Comparison of ENCODE assay signal across 23 cellular contexts in the genomic region with DNA sequence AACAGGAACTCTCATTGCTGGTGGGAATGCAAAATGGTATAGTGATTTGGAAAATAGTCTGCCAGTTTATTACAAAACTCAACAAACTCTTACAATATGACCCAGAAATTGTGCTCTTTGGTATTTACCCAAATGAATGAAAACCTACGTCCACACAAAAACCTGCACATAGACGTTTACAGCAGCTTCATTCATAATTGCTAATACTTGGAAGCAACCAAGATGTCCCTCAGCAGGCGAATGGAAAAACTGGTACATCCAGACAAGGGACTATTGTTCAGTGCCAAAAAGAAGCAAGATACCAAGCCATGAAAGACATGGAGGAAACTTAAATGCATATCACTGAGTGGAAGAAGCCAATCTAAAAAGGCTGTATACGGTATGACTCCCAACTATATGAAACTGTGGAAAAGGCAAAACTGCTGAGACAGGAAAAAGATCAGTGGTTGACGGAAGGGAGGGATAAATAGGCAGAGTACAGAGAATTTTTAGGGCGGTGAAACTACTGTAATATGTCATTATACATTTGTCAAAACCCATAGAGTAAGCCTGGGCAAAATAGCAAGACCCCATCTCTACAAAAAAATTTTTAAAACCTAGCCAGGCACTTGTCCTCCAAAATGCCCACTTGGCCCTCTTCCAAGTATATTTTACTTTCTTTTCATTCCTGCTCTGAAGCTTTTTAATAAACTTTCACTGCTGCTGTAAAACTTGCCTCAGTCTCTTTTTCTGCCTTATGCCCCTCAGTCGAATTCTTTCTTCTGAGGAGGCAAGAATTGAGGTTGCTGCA. TPM values are rescaled to one million over a fixed set of nuclear protein-coding genes. Genes with fewer than 3 reads are reported as not detected.
DNase-seq lines count a peak whose midpoint lies in the region; ATAC-seq, FAIRE-seq and TF ChIP-seq lines count a peak whose summit lies in the region.
"Had no signal": no experiment of that assay in that cellular context is flagged by ENCODE, and none has a peak within 500 bp of the region (broad histone marks: within the 10 kb centered on the region; RNA-seq: fewer than 3 reads in every experiment).

No MANE protein-coding gene starts in this region.

- in situ Hi-C loops in HepG2 (cut with HindIII; ENCODE audit: extremely low pct_ligation_motif_present, low pct_unique_long_range_greater_than_20kb) (no loop called here), K562 (cut with MboI) (no loop called here)

- H3K36me3 ChIP-seq in HepG2 (replicated peaks in 1 of 2; ENCODE audit: control insufficient read depth in 1 of 2, insufficient read depth in 2 of 2, low read length in 2 of 2) (no peaks in the 10 kb centered on the region), right lobe of liver (no peaks in the 10 kb centered on the region), HEK293 (ENCODE audit: control insufficient read depth in 2 of 2, insufficient read depth in 1 of 2, low read length in 2 of 2) (no peaks in the 10 kb centered on the region), K562 (ENCODE audit: control insufficient read depth, insufficient read depth, low read length) (no peaks in the 10 kb centered on the region), osteoblast (ENCODE audit: insufficient read depth, low read length) (no peaks in the 10 kb centered on the region)
- H3K36me3 ChIP-seq: HAP-1 had no signal

- DNase-seq in HepG2 (ENCODE audit: low spot score): no peak
- DNase-seq in right lobe of liver: no peak
- DNase-seq in K562 (ENCODE audit: extremely low read depth in 1 of 4, low spot score in 3 of 4): no peak
- DNase-seq in osteoblast (ENCODE audit: insufficient read length, low spot score, missing footprints): no peak
- no peak for DNase-seq in NCI-H446 treated with DMSO at 0.1 percent for 48 hours (lab: John Stamatoyannopoulos, UW)
- no peak for DNase-seq in HT-29 (ENCODE audit: low spot score)
- DNase-seq: 8988T; AML-193; CD4-positive, alpha-beta memory T cell; DMS 273 treated with DMSO at 0.1 percent for 48 hours; DMS53; DND-41; EL; GM23248; HFFc6 had no signal

- H3K4me3 ChIP-seq in HepG2 (replicated peaks in 1 of 3; ENCODE audit: insufficient read depth in 1 of 3, low read depth in 2 of 3, low read length in 3 of 3): peak overlapping the region in 1 of 3 experiments; percentile 42; a peak in 2 of 6 replicates
- no peak overlapping the region for H3K4me3 ChIP-seq in right lobe of liver
- no peak overlapping the region for H3K4me3 ChIP-seq in HEK293 (ENCODE audit: low read depth, low read length)
- H3K4me3 ChIP-seq in K562: no peak overlapping the region
- no peak overlapping the region for H3K4me3 ChIP-seq in osteoblast (ENCODE audit: insufficient read depth, low read length)
- H3K4me3 ChIP-seq: GM12878, GM23248, HAP-1 had no signal

- peaks cover 14% of the 10 kb centered on the region for H3K4me1 ChIP-seq in HepG2 (ENCODE audit: insufficient read depth, low read length)
- peaks cover 0 to 10% (median 0%) of the 10 kb centered on the region in 4 donors for H3K4me1 ChIP-seq in right lobe of liver
- H3K4me1 ChIP-seq in HEK293 (ENCODE audit: control insufficient read depth, insufficient read depth, low read length): peaks cover 7% of the 10 kb centered on the region; the same call in 1 of the 2 replicates
- peaks cover 0 to 7% of the 10 kb centered on the region in 2 experiments; a peak in 2 of 5 replicates for H3K4me1 ChIP-seq in K562 (replicated peaks in 1 of 2; ENCODE audit: control insufficient read depth in 2 of 2, insufficient read depth in 2 of 2, low read length in 2 of 2)
- no peaks in the 10 kb centered on the region for H3K4me1 ChIP-seq in osteoblast (ENCODE audit: insufficient read depth, low read length)

- TF ChIP-seq RAD21 in HepG2 (CRISPR knock-in tag; IDR thresholded peaks at IDR 0.05) (no peak), K562 (CRISPR knock-in tag; conservative IDR thresholded peaks at IDR 0.05 in 1 of 2, IDR thresholded peaks at IDR 0.05 in 1 of 2) (no peak)

- H3K4me2 ChIP-seq in HepG2 (ENCODE audit: low read depth, low read length): peak overlapping the region; percentile 70
- no peak overlapping the region for H3K4me2 ChIP-seq in K562 (ENCODE audit: insufficient read depth, low read length)
- H3K4me2 ChIP-seq in osteoblast (ENCODE audit: insufficient read depth, low read length): peak overlapping the region; percentile 9

- H3K9ac ChIP-seq in HepG2 (ENCODE audit: insufficient read depth, low read depth, low read length) (no peak overlapping the region), K562 (ENCODE audit: insufficient read depth in 1 of 2, low read depth in 2 of 2, low read length in 2 of 2) (no peak overlapping the region)
- H3K9ac ChIP-seq: GM23248 had no signal

- CTCF ChIA-PET in HepG2 (lab: Yijun Ruan, JAX; ENCODE audit: low intra/inter-chr PET ratio, low total read pairs) (no interaction called here), HEK293 (lab: Yijun Ruan, JAX) (no interaction called here), K562 (lab: Yijun Ruan, JAX; ENCODE audit: low intra/inter-chr PET ratio) (no interaction called here)

- H2AFZ ChIP-seq in HepG2 (ENCODE audit: low read length) (no peak overlapping the region), K562 (ENCODE audit: low read depth, low read length) (no peak overlapping the region), osteoblast (ENCODE audit: low read length) (peak overlapping the region; percentile 47)
- H2AFZ ChIP-seq: GM23248 had no signal

- TF ChIP-seq POLR2A in HepG2 (IDR thresholded peaks at IDR 0.05; ENCODE audit: insufficient read depth in 1 of 2, low read depth in 2 of 2, low read length in 2 of 2): no peak
- TF ChIP-seq POLR2A in right lobe of liver (IDR thresholded peaks at IDR 0.05): no peak
- no peak for TF ChIP-seq POLR2A in K562 (conservative IDR thresholded peaks at IDR 0.05)

- BruUV-seq in HepG2 (replicated peaks; lab: Mats Ljungman, UMichigan): no TSS peak
- no TSS peak for BruUV-seq in K562 (replicated peaks; lab: Mats Ljungman, UMichigan)

- H4K20me1 ChIP-seq in HepG2 (ENCODE audit: insufficient read depth, low read length): no peaks in the 10 kb centered on the region
- H4K20me1 ChIP-seq in K562 (replicated peaks; ENCODE audit: control insufficient read depth, insufficient read depth, low read length): no peaks in the 10 kb centered on the region
- H4K20me1 ChIP-seq in osteoblast (ENCODE audit: insufficient read depth, low read length): no peaks in the 10 kb centered on the region

- ATAC-seq in HepG2 (no peak), right lobe of liver (no peak), K562 (no peak), HG03469 (IDR thresholded peaks at IDR 0.05; ENCODE audit: unreplicated experiment) (no peak)
- ATAC-seq: GM12878 had no signal

- intact Hi-C loops in HepG2 (cut with micrococcal nuclease; ENCODE audit: unreplicated experiment): no loop called here
- intact Hi-C loops in right lobe of liver (cut with DNase I): no loop called here
- intact Hi-C loops in K562 (cut with micrococcal nuclease): no loop called here

- no peak overlapping the region for H3K27ac ChIP-seq in HepG2 (ENCODE audit: extremely low read length, insufficient read depth, low read length)
- H3K27ac ChIP-seq in right lobe of liver: no peak overlapping the region
- no peak overlapping the region for H3K27ac ChIP-seq in HEK293 (ENCODE audit: extremely low read depth, low read depth, low read length)
- no peak overlapping the region for H3K27ac ChIP-seq in K562 (ENCODE audit: extremely low read depth, low read depth, low read length)
- no peak overlapping the region for H3K27ac ChIP-seq in osteoblast (ENCODE audit: low read depth, low read length)
- H3K27ac ChIP-seq: C4-2B, GM23248 had no signal

- TF ChIP-seq EP300 in HepG2 (IDR thresholded peaks at IDR 0.05; ENCODE audit: low read depth in 2 of 2, low read length in 2 of 2) (no peak), HepG2 (CRISPR knock-in tag; IDR thresholded peaks at IDR 0.05; ENCODE audit: borderline replicate concordance) (no peak), K562 (IDR thresholded peaks at IDR 0.05; ENCODE audit: low read length) (no peak)

- H3K9me3 ChIP-seq in HepG2 (ENCODE audit: low read length): no peaks in the 10 kb centered on the region
- no peaks in the 10 kb centered on the region for H3K9me3 ChIP-seq in right lobe of liver
- H3K9me3 ChIP-seq in HEK293 (ENCODE audit: control insufficient read depth, insufficient read depth, low read depth, low read length): no peaks in the 10 kb centered on the region
- H3K9me3 ChIP-seq in K562 (replicated peaks; ENCODE audit: control insufficient read depth, insufficient read depth, low read depth, low read length): no peaks in the 10 kb centered on the region
- no peaks in the 10 kb centered on the region for H3K9me3 ChIP-seq in osteoblast (ENCODE audit: low read depth, low read length)
- H3K9me3 ChIP-seq: HAP-1 had no signal

- POLR2A ChIA-PET in HepG2 (lab: Yijun Ruan, JAX) (no interaction called here), HEK293 (lab: Yijun Ruan, JAX) (no interaction called here), K562 (lab: Yijun Ruan, JAX) (interaction anchor here (0.5 kb wide), 1 partner anchor 109 kb away, joined by 3 read pairs; no protein-coding TSS in a partner anchor)

- 32% methylated on average over 7 of the region's 7 CpGs for WGBS in HepG2 (ENCODE audit: low lambda C conversion rate)
- WGBS in right lobe of liver (ENCODE audit: insufficient coverage, low coverage, low lambda C conversion rate, missing lambda C conversion rate): 60% methylated on average over 7 of the region's 7 CpGs
- 32% methylated on average over 7 of the region's 7 CpGs for WGBS in K562 (ENCODE audit: insufficient coverage, low coverage, missing lambda C conversion rate)

- FAIRE-seq in HepG2 (lab: Jason Lieb, UNC) (no peak), K562 (lab: Jason Lieb, UNC) (no peak)
- FAIRE-seq: GM12878 had no signal

- H3K27me3 ChIP-seq in HepG2 (ENCODE audit: control insufficient read depth in 1 of 2, insufficient read depth in 2 of 2, low read length in 2 of 2): no peaks in the 10 kb centered on the region
- peaks cover 0 to 4% of the 10 kb centered on the region in 2 donors for H3K27me3 ChIP-seq in right lobe of liver
- no peaks in the 10 kb centered on the region for H3K27me3 ChIP-seq in K562 (ENCODE audit: control insufficient read depth in 2 of 2, insufficient read depth in 2 of 2, low read length in 2 of 2)
- H3K27me3 ChIP-seq in osteoblast (ENCODE audit: insufficient read depth, low read length): peaks cover 5% of the 10 kb centered on the region

- H3K9me1 ChIP-seq in K562 (ENCODE audit: control insufficient read depth, insufficient read depth, low read length): no peaks in the 10 kb centered on the region

- H3K79me2 ChIP-seq in HepG2 (ENCODE audit: insufficient read depth, low read length) (no peaks in the 10 kb centered on the region), K562 (ENCODE audit: control insufficient read depth, insufficient read depth, low read length) (no peaks in the 10 kb centered on the region), osteoblast (ENCODE audit: insufficient read depth, low read length) (no peaks in the 10 kb centered on the region)

- TF ChIP-seq CTCF in HepG2 (CRISPR knock-in tag; IDR thresholded peaks at IDR 0.05) (no peak), right lobe of liver (IDR thresholded peaks at IDR 0.05) (no peak), HEK293 (tag by site-specific recombination; IDR thresholded peaks at IDR 0.05) (no peak), K562 (IDR thresholded peaks at IDR 0.05 in 2 of 3, conservative IDR thresholded peaks at IDR 0.05 in 1 of 3; ENCODE audit: insufficient read depth in 2 of 3, low read depth in 1 of 3, low read length in 3 of 3) (no peak), osteoblast (IDR thresholded peaks at IDR 0.05; ENCODE audit: extremely low read depth, low read depth, low read length) (no peak)

RNA-seq across cellular contexts. Expression of a gene that starts 4.9 kb away (rescaled TPM):
- total RNA-seq in HepG2 (2016; rRNA removed; fragmentation: Illumina TruSeq; extraction: Trizol) (not detected in 2 replicates), right lobe of liver (under 1 TPM in 1 of 6 experiments, not detected in 5; 0.31 TPM), K562 (2014; rRNA removed) (not detected in 2 replicates), K562 (2014; rRNA removed; fragmentation: Illumina TruSeq; extraction: Trizol) (not detected in 2 replicates), K562 (2015; rRNA removed; fragmentation: Illumina TruSeq; extraction: Trizol) (not detected in 2 replicates), K562 (2021) (0.27 TPM in 1 of 2 replicates, not detected in the other), osteoblast (not detected in 2 replicates)
- not detected in 2 replicates for total RNA-seq in HepG2 (2016; cell fraction: cytosol; rRNA removed; fragmentation: Illumina TruSeq; extraction: Trizol; ENCODE audit: low read depth)
- not detected in 2 replicates for total RNA-seq in HepG2 (2016; cell fraction: insoluble cytoplasmic fraction; rRNA removed; fragmentation: Illumina TruSeq; extraction: Trizol)
- total RNA-seq in HepG2 (2016; cell fraction: membrane; rRNA removed; fragmentation: Illumina TruSeq; extraction: Trizol): not detected in 2 replicates
- total RNA-seq in HepG2 (2016; cell fraction: nucleus; rRNA removed; fragmentation: Illumina TruSeq; extraction: Trizol): not detected in 2 replicates
- polyA plus RNA-seq in HepG2 (2011; rRNA removed) (not detected in 2 replicates), K562 (2011; rRNA removed) (0.17 TPM in 1 of 2 replicates, not detected in the other), K562 (2014; fragmentation: Illumina TruSeq; extraction: Trizol) (not detected in 2 replicates), K562 (2014; fragmentation: Nextera tagmentation; extraction: Ambion mirVana) (under 1 TPM in 1 of 2 experiments, not detected in 1; 0.11 TPM), K562 (2014; rRNA removed) (not detected in 2 replicates)
- 0.08 TPM in 1 of 2 replicates, not detected in the other for polyA plus RNA-seq in HepG2 (2011; cell fraction: cytosol; rRNA removed)
- not detected in 2 replicates for polyA plus RNA-seq in HepG2 (2011; cell fraction: nucleus; rRNA removed)
- polyA plus RNA-seq in HepG2 (2012): 0.17 and 0.24 TPM in 2 replicates
- polyA plus RNA-seq in HepG2 (2016; cell fraction: cytosol; fragmentation: Illumina TruSeq; extraction: Trizol; ENCODE audit: low read depth): not detected in 2 replicates
- not detected in 2 replicates for polyA plus RNA-seq in HepG2 (2016; cell fraction: insoluble cytoplasmic fraction; fragmentation: Illumina TruSeq; extraction: Trizol; ENCODE audit: low read depth)
- not detected in 2 replicates for polyA plus RNA-seq in HepG2 (2016; cell fraction: membrane; fragmentation: Illumina TruSeq; extraction: Trizol; ENCODE audit: low read depth)
- polyA plus RNA-seq in HepG2 (2016; cell fraction: nucleus; fragmentation: Illumina TruSeq; extraction: Trizol; ENCODE audit: insufficient read depth, low read depth): not detected in 2 replicates
- not detected in 2 replicates for polyA minus RNA-seq in HepG2 (2011; rRNA and poly(A)+ RNA removed; ENCODE audit: low replicate concordance)
- not detected in 2 replicates for polyA minus RNA-seq in HepG2 (2011; cell fraction: cytosol; rRNA and poly(A)+ RNA removed)
- not detected in 2 replicates for polyA minus RNA-seq in HepG2 (2011; cell fraction: nucleus; rRNA and poly(A)+ RNA removed)
- total RNA-seq in K562 (2011; cell fraction: chromatin; rRNA removed; ENCODE audit: low replicate concordance): not detected in 2 replicates
- total RNA-seq in K562 (2011; cell fraction: nucleolus; rRNA removed): not detected in 2 replicates
- not detected in 2 replicates for total RNA-seq in K562 (2011; cell fraction: nucleoplasm; rRNA removed)
- not detected in 2 replicates for polyA plus RNA-seq in K562 (2011; cell fraction: cytosol; rRNA removed)
- not detected in 2 replicates for polyA plus RNA-seq in K562 (2011; cell fraction: nucleus; rRNA removed)
- polyA plus RNA-seq in K562 (2012): 0.12 and 0.26 TPM in 2 replicates
- polyA minus RNA-seq in K562 (2011; rRNA and poly(A)+ RNA removed): not detected in 2 replicates
- not detected in 2 replicates for polyA minus RNA-seq in K562 (2011; cell fraction: cytosol; rRNA and poly(A)+ RNA removed)
- not detected in 2 replicates for polyA minus RNA-seq in K562 (2011; cell fraction: nucleus; rRNA and poly(A)+ RNA removed)
- total RNA-seq in HT-29 (2014; rRNA removed; shearing (Covaris generic)): 0.13 and 0.60 TPM in 2 replicates
- total RNA-seq: CD4-positive, alpha-beta memory T cell; G401; GM23248; H4; HFFc6 had no signal
- polyA plus RNA-seq: BJ; CD4-positive, alpha-beta memory T cell; GM23248 had no signal

RNA-seq across cellular contexts. Expression of a gene that starts 6.7 kb away (rescaled TPM):
- total RNA-seq in HepG2 (2016; rRNA removed; fragmentation: Illumina TruSeq; extraction: Trizol): 25.5 and 32.8 TPM in 2 replicates
- total RNA-seq in HepG2 (2016; cell fraction: cytosol; rRNA removed; fragmentation: Illumina TruSeq; extraction: Trizol; ENCODE audit: low read depth): 6.0 and 6.3 TPM in 2 replicates
- total RNA-seq in HepG2 (2016; cell fraction: insoluble cytoplasmic fraction; rRNA removed; fragmentation: Illumina TruSeq; extraction: Trizol): 26.0 and 33.1 TPM in 2 replicates
- total RNA-seq in HepG2 (2016; cell fraction: membrane; rRNA removed; fragmentation: Illumina TruSeq; extraction: Trizol): 15.9 and 16.1 TPM in 2 replicates
- 16.1 and 18.3 TPM in 2 replicates for total RNA-seq in HepG2 (2016; cell fraction: nucleus; rRNA removed; fragmentation: Illumina TruSeq; extraction: Trizol)
- polyA plus RNA-seq in HepG2 (2011; rRNA removed): 33.1 and 34.3 TPM in 2 replicates
- polyA plus RNA-seq in HepG2 (2011; cell fraction: cytosol; rRNA removed): 37.5 and 39.8 TPM in 2 replicates
- polyA plus RNA-seq in HepG2 (2011; cell fraction: nucleus; rRNA removed): 41.7 and 47.8 TPM in 2 replicates
- polyA plus RNA-seq in HepG2 (2012): 22.8 and 24.6 TPM in 2 replicates
- polyA plus RNA-seq in HepG2 (2016; cell fraction: cytosol; fragmentation: Illumina TruSeq; extraction: Trizol; ENCODE audit: low read depth): 4.6 and 5.8 TPM in 2 replicates
- 33.0 and 34.3 TPM in 2 replicates for polyA plus RNA-seq in HepG2 (2016; cell fraction: insoluble cytoplasmic fraction; fragmentation: Illumina TruSeq; extraction: Trizol; ENCODE audit: low read depth)
- polyA plus RNA-seq in HepG2 (2016; cell fraction: membrane; fragmentation: Illumina TruSeq; extraction: Trizol; ENCODE audit: low read depth): 8.6 and 9.6 TPM in 2 replicates
- polyA plus RNA-seq in HepG2 (2016; cell fraction: nucleus; fragmentation: Illumina TruSeq; extraction: Trizol; ENCODE audit: insufficient read depth, low read depth): 25.5 and 25.7 TPM in 2 replicates
- polyA minus RNA-seq in HepG2 (2011; rRNA and poly(A)+ RNA removed; ENCODE audit: low replicate concordance): 54.0 and 55.3 TPM in 2 replicates
- 20.7 and 21.2 TPM in 2 replicates for polyA minus RNA-seq in HepG2 (2011; cell fraction: cytosol; rRNA and poly(A)+ RNA removed)
- 19.4 and 25.2 TPM in 2 replicates for polyA minus RNA-seq in HepG2 (2011; cell fraction: nucleus; rRNA and poly(A)+ RNA removed)
- total RNA-seq in right lobe of liver: 10 to 100 TPM in 4 of 6 experiments, 1 to 10 TPM in 2; 8.8 to 12.8 (median 10.9) TPM
- total RNA-seq in K562 (2011; cell fraction: chromatin; rRNA removed; ENCODE audit: low replicate concordance): 36.5 and 52.1 TPM in 2 replicates
- total RNA-seq in K562 (2011; cell fraction: nucleolus; rRNA removed): 38.4 and 39.7 TPM in 2 replicates
- 31.4 and 39.8 TPM in 2 replicates for total RNA-seq in K562 (2011; cell fraction: nucleoplasm; rRNA removed)
- 41.4 and 42.9 TPM in 2 replicates for total RNA-seq in K562 (2014; rRNA removed)
- 37.7 and 40.0 TPM in 2 replicates for total RNA-seq in K562 (2014; rRNA removed; fragmentation: Illumina TruSeq; extraction: Trizol)
- total RNA-seq in K562 (2015; rRNA removed; fragmentation: Illumina TruSeq; extraction: Trizol): 32.9 and 35.3 TPM in 2 replicates
- total RNA-seq in K562 (2021): 45.5 and 50.1 TPM in 2 replicates
- polyA plus RNA-seq in K562 (2011; rRNA removed): 63.2 and 65.6 TPM in 2 replicates
- polyA plus RNA-seq in K562 (2011; cell fraction: cytosol; rRNA removed): 62.1 and 71.2 TPM in 2 replicates
- 43.0 and 53.8 TPM in 2 replicates for polyA plus RNA-seq in K562 (2011; cell fraction: nucleus; rRNA removed)
- polyA plus RNA-seq in K562 (2012): 40.1 and 41.3 TPM in 2 replicates
- polyA plus RNA-seq in K562 (2014; fragmentation: Illumina TruSeq; extraction: Trizol): 44.1 and 45.3 TPM in 2 replicates
- polyA plus RNA-seq in K562 (2014; fragmentation: Nextera tagmentation; extraction: Ambion mirVana): 10 to 100 TPM; 29.4 to 46.0 TPM
- 42.9 and 51.3 TPM in 2 replicates for polyA plus RNA-seq in K562 (2014; rRNA removed)
- polyA minus RNA-seq in K562 (2011; rRNA and poly(A)+ RNA removed): 70.3 and 71.4 TPM in 2 replicates
- polyA minus RNA-seq in K562 (2011; cell fraction: cytosol; rRNA and poly(A)+ RNA removed): 27.8 and 32.2 TPM in 2 replicates
- 20.3 and 28.8 TPM in 2 replicates for polyA minus RNA-seq in K562 (2011; cell fraction: nucleus; rRNA and poly(A)+ RNA removed)
- 36.8 and 40.9 TPM in 2 replicates for total RNA-seq in osteoblast
- total RNA-seq in HT-29 (2014; rRNA removed; shearing (Covaris generic)): 10.8 and 13.5 TPM in 2 replicates
